ENCODE assay signal across 24 cellular contexts in the genomic region with DNA sequence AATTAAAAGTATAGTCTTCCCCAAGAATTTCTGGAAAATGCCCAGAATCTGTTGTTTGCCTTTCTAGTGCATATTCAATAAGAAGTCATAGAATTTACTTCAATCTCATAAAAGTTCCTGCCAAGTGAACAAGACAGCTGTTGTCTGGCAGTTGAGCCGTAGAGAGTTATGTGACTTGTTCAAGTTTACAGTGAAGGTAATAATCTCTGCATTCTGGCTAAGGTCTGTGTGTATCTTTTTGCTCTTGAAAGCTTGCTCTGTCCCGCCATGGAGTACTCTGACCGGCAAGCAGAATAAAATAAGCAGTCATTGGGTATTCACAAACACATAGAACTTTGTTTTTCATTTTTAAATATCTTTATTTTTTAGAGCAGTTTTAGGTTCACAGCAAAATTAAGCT.
"Had no signal": no experiment of that assay in that cellular context is flagged by ENCODE, and none has a peak within 500 bp of the region (broad histone marks: within the 10 kb centered on the region; RNA-seq: fewer than 3 reads in every experiment).

No MANE protein-coding gene starts in this region.

- FAIRE-seq: endometrium, frontal cortex, small intestine had no signal

- H3K27me3 Mint-ChIP-seq: activated T-cell treated with anti-CD3 and anti-CD28 coated beads, Interleukin-2, amount 50 U/mL, for 24 hours; central memory CD8-positive, alpha-beta T cell; stimulated activated naive CD8-positive, alpha-beta T cell treated with anti-CD3 and anti-CD28 coated beads, Interleukin-15, Interleukin-2, amounts not matched to agents 100 ng/mL and 50 ng/mL, for 24 hours had no signal

- H3K4me3 ChIP-seq: coronary artery had no signal

- H3K27ac Mint-ChIP-seq: activated CD8-positive, alpha-beta T cell treated with anti-CD3 and anti-CD28 coated beads, Interleukin-2, amount 10 ng/mL, durations not matched to agents 7 days and 5 days; activated naive CD4-positive, alpha-beta T cell treated with anti-CD3 and anti-CD28 coated beads for 36 hours; activated T-cell treated with anti-CD3 and anti-CD28 coated beads, Interleukin-2, amount 50 U/mL, for 24 hours; activated T-helper 2 cell treated with anti-CD3 and anti-CD28 coated beads, Interferon-gamma antibody, Interleukin-2, Interleukin-4, amounts not matched to agents 10 μg/mL and 5 μg/mL and 100 μg/mL, durations not matched to agents 14 hours and 24 hours and 36 hours; mesothelial cell of epicardium; stimulated activated naive CD8-positive, alpha-beta T cell treated with anti-CD3 and anti-CD28 coated beads, Interleukin-15, Interleukin-2, amounts not matched to agents 100 ng/mL and 50 ng/mL, for 24 hours had no signal

- H3K27ac ChIP-seq: brain microvascular endothelial cell, coronary artery had no signal

- H3K4me3 Mint-ChIP-seq: activated CD8-positive, alpha-beta T cell treated with anti-CD3 and anti-CD28 coated beads, Interleukin-2, amount 10 ng/mL, durations not matched to agents 7 days and 5 days; activated naive CD4-positive, alpha-beta T cell treated with anti-CD3 and anti-CD28 coated beads for 36 hours; activated T-cell treated with anti-CD3 and anti-CD28 coated beads, Interleukin-2, amount 50 U/mL, for 24 hours; central memory CD8-positive, alpha-beta T cell; immature natural killer cell; mesothelial cell of epicardium; stimulated activated naive CD8-positive, alpha-beta T cell treated with anti-CD3 and anti-CD28 coated beads, Interleukin-15, Interleukin-2, amounts not matched to agents 100 ng/mL and 50 ng/mL, for 24 hours had no signal

- H3K27me3 ChIP-seq: brain microvascular endothelial cell had no signal

- H3K4me1 Mint-ChIP-seq: central memory CD8-positive, alpha-beta T cell had no signal

- H3K9me3 Mint-ChIP-seq: activated naive CD4-positive, alpha-beta T cell treated with anti-CD3 and anti-CD28 coated beads for 36 hours; activated T-cell treated with anti-CD3 and anti-CD28 coated beads, Interleukin-2, amount 50 U/mL, for 24 hours; activated T-helper 2 cell treated with anti-CD3 and anti-CD28 coated beads, Interferon-gamma antibody, Interleukin-2, Interleukin-4, amounts not matched to agents 10 μg/mL and 5 μg/mL and 100 μg/mL, durations not matched to agents 14 hours and 24 hours and 36 hours; central memory CD8-positive, alpha-beta T cell; immature natural killer cell; mesothelial cell of epicardium; stimulated activated naive CD8-positive, alpha-beta T cell treated with anti-CD3 and anti-CD28 coated beads, Interleukin-15, Interleukin-2, amounts not matched to agents 100 ng/mL and 50 ng/mL, for 24 hours had no signal

- ATAC-seq: activated CD8-positive, alpha-beta T cell treated with anti-CD3 and anti-CD28 coated beads, Interleukin-2, amount 10 ng/mL, durations not matched to agents 7 days and 5 days; SK-N-SH treated with all-trans-retinoic acid at 6 μM for 48 hours had no signal

- DNase-seq: activated CD4-positive, alpha-beta T cell treated with anti-CD3 and anti-CD28 coated beads for 48 hours; activated CD4-positive, CD25-positive, alpha-beta regulatory T cell; activated CD8-positive, alpha-beta T cell treated with anti-CD3 and anti-CD28 coated beads, Interleukin-2, amount 10 ng/mL, durations not matched to agents 7 days and 5 days; activated naive CD4-positive, alpha-beta T cell treated with anti-CD3 and anti-CD28 coated beads for 36 hours; activated T-cell treated with anti-CD3 and anti-CD28 coated beads, Interleukin-2, amount 50 U/mL, for 24 hours; brain microvascular endothelial cell; head of caudate nucleus; immature natural killer cell; occipital lobe; posterior cingulate gyrus; small intestine; stimulated activated CD4-positive, alpha-beta T cell treated with anti-CD3 and anti-CD28 coated beads, Interleukin-15, amount 100 ng/mL, for 24 hours; stimulated activated CD4-positive, alpha-beta T cell treated with anti-CD3 and anti-CD28 coated beads, Interleukin-2, amount 100 ng/mL, for 48 hours; T-helper 1 cell; T-helper 9 cell; trophoblast cell had no signal
